In the genomic region with DNA sequence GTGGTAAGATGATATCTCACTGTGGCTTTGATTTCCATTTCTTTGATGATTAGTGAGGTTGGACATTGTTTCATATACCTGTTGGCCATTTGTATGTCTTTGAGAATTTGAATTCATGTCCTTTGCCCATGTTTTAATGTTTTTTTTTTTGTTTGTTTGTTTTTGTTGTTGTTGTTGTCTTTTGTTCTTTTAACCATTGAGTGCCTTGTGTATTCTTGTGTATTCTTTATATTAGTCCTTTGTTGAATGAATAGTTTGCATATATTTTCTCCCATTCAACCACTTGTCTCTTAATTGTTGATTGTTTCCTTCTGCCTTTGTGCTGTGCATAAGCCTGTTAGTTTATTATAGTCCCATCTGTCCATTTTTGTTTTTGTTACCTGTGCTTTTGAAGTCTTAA, we compare ENCODE assay signal across 28 cellular contexts.
"Had no signal": no experiment of that assay in that cellular context is flagged by ENCODE, and none has a peak within 500 bp of the region (broad histone marks: within the 10 kb centered on the region; RNA-seq: fewer than 3 reads in every experiment).

No MANE protein-coding gene starts in this region.

- H3K27me3 ChIP-seq: colonic mucosa, esophagus squamous epithelium, gastrocnemius medialis, heart left ventricle, hepatocyte, left lung had no signal

- H3K4me3 ChIP-seq: colonic mucosa, esophagus squamous epithelium, gastrocnemius medialis, heart left ventricle, hepatocyte, left lung, lower lobe of right lung, mucosa of descending colon had no signal

- H2AFZ ChIP-seq: hepatocyte had no signal

- H3K4me1 ChIP-seq: colonic mucosa, esophagus squamous epithelium, left lung, lower lobe of right lung had no signal

- ATAC-seq: effector memory CD8-positive, alpha-beta T cell; esophagus mucosa; gastrocnemius medialis; heart left ventricle; left cardiac atrium; left lung; left ventricle myocardium superior; lower lobe of right lung; mucosa of descending colon; naive thymus-derived CD8-positive, alpha-beta T cell had no signal

- H3K27ac ChIP-seq: colonic mucosa, epithelial cell of prostate, esophagus squamous epithelium, heart left ventricle, hepatocyte, left lung, lower lobe of right lung had no signal

- FAIRE-seq: endometrium, keratinocyte had no signal

- H3K4me2 ChIP-seq: hepatocyte had no signal

- H3K4me3 Mint-ChIP-seq: dendritic cell treated with granulocyte-macrophage colony-stimulating factor and Interleukin-4, amounts not matched to agents 40 ng/mL and 50 ng/mL, for 4 days; effector memory CD8-positive, alpha-beta T cell; endodermal cell; mesothelial cell of epicardium; naive B cell; naive thymus-derived CD8-positive, alpha-beta T cell had no signal

- H3K27ac Mint-ChIP-seq: dendritic cell treated with granulocyte-macrophage colony-stimulating factor and Interleukin-4, amounts not matched to agents 40 ng/mL and 50 ng/mL, for 4 days; effector memory CD8-positive, alpha-beta T cell; endodermal cell; mesothelial cell of epicardium; naive thymus-derived CD8-positive, alpha-beta T cell had no signal

- H3K36me3 ChIP-seq: colonic mucosa had no signal

- H3K9me3 ChIP-seq: colonic mucosa had no signal

- H3K4me1 Mint-ChIP-seq: mesothelial cell of epicardium had no signal

- H3K27me3 Mint-ChIP-seq: dendritic cell treated with granulocyte-macrophage colony-stimulating factor and Interleukin-4, amounts not matched to agents 40 ng/mL and 50 ng/mL, for 4 days; effector memory CD8-positive, alpha-beta T cell; naive B cell; naive thymus-derived CD8-positive, alpha-beta T cell had no signal

- DNase-seq: colonic mucosa; cortex of kidney; effector CD8-positive, alpha-beta T cell; effector memory CD8-positive, alpha-beta T cell; endodermal cell; erythroblast; esophagus squamous epithelium; foreskin fibroblast; foreskin melanocyte; gastrocnemius medialis; glutamatergic neuron; heart left ventricle; hypothalamus; left cardiac atrium; left lung; left ventricle myocardium superior; lower lobe of right lung; mesenchymal stem cell; mucosa of descending colon; naive B cell; naive thymus-derived CD8-positive, alpha-beta T cell had no signal
